2 cellular contexts compared by ENCODE assay signal in genomic region chr2:163692611-163693482, GRCh38.
A peak's percentile ranks its signal among the peaks of the same experiment; 100 is the strongest.
TF ChIP-seq lines count a peak whose summit lies in the region.

No MANE protein-coding gene starts in this region.

TF ChIP-seq in IMR-90, 13 proteins besides CTCF, POLR2A, EP300 and RAD21:
- 0 out of 2 replicates have a peak, but pooled peaks have one; percentile 19 for TF ChIP-seq NFE2L2 (IDR thresholded peaks at IDR 0.05; ENCODE audit: low read depth, low read length)
- no peak for TF ChIP-seq FOS (IDR thresholded peaks at IDR 0.05; ENCODE audit: low read depth, low read length)

TF ChIP-seq in K562, 482 proteins besides CTCF, POLR2A, EP300 and RAD21:
- TF ChIP-seq MXI1 (IDR thresholded peaks at IDR 0.05; ENCODE audit: low read depth, low read length) (no peak), MAFG (tag; conservative IDR thresholded peaks at IDR 0.05) (0 out of 2 replicates have a peak, but pooled peaks have one; percentile 9), MAX (CRISPR knock-in tag; IDR thresholded peaks at IDR 0.05) (no peak)
